ENCODE assay signal across 16 cellular contexts in genomic region chr10:52466464-52466863, GRCh38.
A peak's percentile ranks its signal among the peaks of the same experiment; 100 is the strongest.
DNase-seq lines count a peak whose midpoint lies in the region; ATAC-seq, FAIRE-seq and TF ChIP-seq lines count a peak whose summit lies in the region.
"Had no signal": no experiment of that assay in that cellular context is flagged by ENCODE, and none has a peak within 500 bp of the region (broad histone marks: within the 10 kb centered on the region; RNA-seq: fewer than 3 reads in every experiment).

No MANE protein-coding gene starts in this region.

- peaks cover 24% of the 10 kb centered on the region for H3K4me1 Mint-ChIP-seq in GM23338
- H3K4me1 Mint-ChIP-seq: CD4-positive, CD25-positive, alpha-beta regulatory T cell; T-helper 17 cell had no signal

- H3K9me2 ChIP-seq in GM23338 (ENCODE audit: insufficient read depth), result no peaks in the 10 kb centered on the region

- peak overlapping the region in 1 of 10 experiments; percentile 3; a peak in 5 of 20 replicates for H3K4me3 ChIP-seq in BLaER1 treated with 17β-estradiol and CSF1 and Interleukin-3, amounts not matched to agents 10 nM and 100 nM
- H3K4me3 ChIP-seq in MG63 (no peak overlapping the region), keratinocyte (ENCODE audit: control insufficient read depth in 2 of 3, extremely low read depth in 1 of 3, insufficient read depth in 2 of 3, low read depth in 1 of 3, low read length in 3 of 3) (no peak overlapping the region), gastrocnemius medialis (no peak overlapping the region), sigmoid colon (no peak overlapping the region), GM23338 (no peak overlapping the region)
- H3K4me3 ChIP-seq: prostate gland had no signal

- no peaks in the 10 kb centered on the region for H3K79me2 ChIP-seq in keratinocyte (ENCODE audit: control insufficient read depth, insufficient read depth, low read length)
- no peaks in the 10 kb centered on the region for H3K79me2 ChIP-seq in GM23338 (replicated peaks; ENCODE audit: insufficient read depth)

- peaks cover 27 to 64% (median 48%) of the 10 kb centered on the region in 10 experiments for H3K4me1 ChIP-seq in BLaER1 treated with 17β-estradiol and CSF1 and Interleukin-3, amounts not matched to agents 10 nM and 100 nM
- H3K4me1 ChIP-seq in keratinocyte (ENCODE audit: control insufficient read depth, extremely low read depth, insufficient read depth, low read length) (peaks cover 23% of the 10 kb centered on the region), gastrocnemius medialis (no peaks in the 10 kb centered on the region), sigmoid colon (no peaks in the 10 kb centered on the region), GM23338 (ENCODE audit: insufficient read depth) (peaks cover 18% of the 10 kb centered on the region)
- H3K4me1 ChIP-seq: prostate gland had no signal

- H3K4me3 Mint-ChIP-seq in GM23338, result no peak overlapping the region
- H3K4me3 Mint-ChIP-seq: CD4-positive, CD25-positive, alpha-beta regulatory T cell; T-helper 17 cell had no signal

- no peak for TF ChIP-seq POLR2A in gastrocnemius medialis (IDR thresholded peaks at IDR 0.05)
- TF ChIP-seq POLR2A in sigmoid colon (IDR thresholded peaks at IDR 0.05), result no peak

- intact Hi-C loops in gastrocnemius medialis (cut with DNase I; ENCODE audit: low total_unique reads) (no loop called here), sigmoid colon (cut with DNase I) (no loop called here)

- ATAC-seq in GM19463 (IDR thresholded peaks at IDR 0.05; ENCODE audit: unreplicated experiment) (peak; percentile 67), gastrocnemius medialis (no peak), GM23338 (no peak)
- ATAC-seq: T-helper 17 cell had no signal

- peak overlapping the region in 7 of 11 experiments; percentile 47 to 79 (median 70); a peak in 13 of 22 replicates for H3K9ac ChIP-seq in BLaER1 treated with 17β-estradiol and CSF1 and Interleukin-3, amounts not matched to agents 10 nM and 100 nM
- no peak overlapping the region for H3K9ac ChIP-seq in keratinocyte (ENCODE audit: control insufficient read depth, extremely low read depth, insufficient read depth, low read length)
- H3K9ac ChIP-seq: KMS-11 had no signal

- H3K27ac Mint-ChIP-seq in GM23338, result no peak overlapping the region
- H3K27ac Mint-ChIP-seq: CD4-positive, CD25-positive, alpha-beta regulatory T cell; T-helper 17 cell had no signal

- no peaks in the 10 kb centered on the region for H3K9me3 Mint-ChIP-seq in GM23338

- peaks cover 5% of the 10 kb centered on the region for H3K27me3 Mint-ChIP-seq in GM23338 (ENCODE audit: insufficient read depth, low read depth, poor library complexity)
- H3K27me3 Mint-ChIP-seq: CD4-positive, CD25-positive, alpha-beta regulatory T cell; T-helper 17 cell had no signal

- dilution Hi-C loops in keratinocyte (cut with MboI; ENCODE audit: extremely low pct_ligation_motif_present, low sequenced_read_pairs), result no loop called here

- H2AFZ ChIP-seq in keratinocyte (ENCODE audit: control insufficient read depth, low read length) (peak overlapping the region; percentile 71), GM23338 (no peak overlapping the region)

- no peaks in the 10 kb centered on the region for H3K36me3 Mint-ChIP-seq in GM23338 (ENCODE audit: low read depth)
- H3K36me3 Mint-ChIP-seq: CD4-positive, CD25-positive, alpha-beta regulatory T cell had no signal

- H3K36me3 ChIP-seq in BLaER1 treated with 17β-estradiol and CSF1 and Interleukin-3, amounts not matched to agents 10 nM and 100 nM, result peaks cover 0 to 12% (median 0%) of the 10 kb centered on the region in 11 experiments; a peak in 5 of 22 replicates
- no peaks in the 10 kb centered on the region for H3K36me3 ChIP-seq in MG63
- H3K36me3 ChIP-seq in keratinocyte (ENCODE audit: control insufficient read depth in 2 of 2, extremely low read depth in 1 of 2, insufficient read depth in 2 of 2, low read length in 2 of 2), result no peaks in the 10 kb centered on the region
- no peaks in the 10 kb centered on the region for H3K36me3 ChIP-seq in gastrocnemius medialis
- H3K36me3 ChIP-seq in sigmoid colon, result no peaks in the 10 kb centered on the region
- H3K36me3 ChIP-seq in GM23338 (ENCODE audit: insufficient read depth), result no peaks in the 10 kb centered on the region
- H3K36me3 ChIP-seq: prostate gland had no signal

- peak; percentile 93 for DNase-seq in MG63
- no peak for DNase-seq in keratinocyte (ENCODE audit: low read depth, low spot score)
- no peak for DNase-seq in stimulated activated CD4-positive, alpha-beta T cell treated with anti-CD3 and anti-CD28 coated beads, Interleukin-4, amount 100 ng/mL, for 1 hour
- DNase-seq in gastrocnemius medialis, result no peak
- DNase-seq in sigmoid colon, result no peak
- no peak for DNase-seq in GM23338 (ENCODE audit: low spot score)
- DNase-seq: activated CD4-positive, alpha-beta T cell treated with anti-CD3 and anti-CD28 coated beads, Interleukin-2, amount 50 U/mL, for 48 hours; CD4-positive, CD25-positive, alpha-beta regulatory T cell; HCEC 1CT; NCI-H2029 treated with DMSO at 0.1 percent for 48 hours; T-helper 17 cell had no signal

- 37 to 63% methylated on average over 5 of the region's 5 CpGs for WGBS in sigmoid colon, 2 donors

- H3F3A ChIP-seq in GM23338 (replicated peaks; ENCODE audit: low read depth), result no peaks in the 10 kb centered on the region

- H3K9me1 ChIP-seq in keratinocyte (ENCODE audit: control insufficient read depth, extremely low read depth, insufficient read depth, low read length), result no peaks in the 10 kb centered on the region

- no peaks in the 10 kb centered on the region for H4K20me1 ChIP-seq in BLaER1 treated with 17β-estradiol and CSF1 and Interleukin-3, amounts not matched to agents 10 nM and 100 nM
- no peaks in the 10 kb centered on the region for H4K20me1 ChIP-seq in keratinocyte (ENCODE audit: control insufficient read depth, extremely low read depth, insufficient read depth, low read length)
- H4K20me1 ChIP-seq in GM23338 (replicated peaks; ENCODE audit: insufficient read depth), result no peaks in the 10 kb centered on the region

- no peak for TF ChIP-seq EP300 in sigmoid colon (IDR thresholded peaks at IDR 0.05)

- peak overlapping the region in 8 of 11 experiments; percentile 45 to 89 (median 82); a peak in 15 of 22 replicates for H3K27ac ChIP-seq in BLaER1 treated with 17β-estradiol and CSF1 and Interleukin-3, amounts not matched to agents 10 nM and 100 nM
- H3K27ac ChIP-seq in keratinocyte (ENCODE audit: control insufficient read depth, insufficient read depth, low read length) (no peak overlapping the region), gastrocnemius medialis (no peak overlapping the region), sigmoid colon (no peak overlapping the region), GM23338 (ENCODE audit: low read depth) (no peak overlapping the region)
- H3K27ac ChIP-seq: epithelial cell of prostate, KMS-11, prostate gland had no signal

- peak overlapping the region; percentile 56 to 86 (median 74) for H3K4me2 ChIP-seq in BLaER1 treated with 17β-estradiol and CSF1 and Interleukin-3, amounts not matched to agents 10 nM and 100 nM
- H3K4me2 ChIP-seq in keratinocyte (ENCODE audit: control insufficient read depth, extremely low read depth, insufficient read depth, low read depth, low read length) (no peak overlapping the region), GM23338 (no peak overlapping the region)
- H3K4me2 ChIP-seq: KMS-11 had no signal

- no peak for FAIRE-seq in keratinocyte (lab: Jason Lieb, UNC)

- in situ Hi-C loops in gastrocnemius medialis (cut with MboI; ENCODE audit: low sequenced_read_pairs in 4 of 4), result no loop called here

- peaks cover 0 to 38% (median 25%) of the 10 kb centered on the region in 11 experiments; a peak in 15 of 22 replicates for H3K9me3 ChIP-seq in BLaER1 treated with 17β-estradiol and CSF1 and Interleukin-3, amounts not matched to agents 10 nM and 100 nM (replicated peaks in 1 of 11)
- H3K9me3 ChIP-seq in MG63 (0 out of 2 replicates have a peak, but pooled peaks cover 3% of the 10 kb centered on the region), keratinocyte (ENCODE audit: control insufficient read depth, low read depth, low read length) (no peaks in the 10 kb centered on the region), gastrocnemius medialis (no peaks in the 10 kb centered on the region), sigmoid colon (no peaks in the 10 kb centered on the region)
- H3K9me3 ChIP-seq: prostate gland had no signal

- TF ChIP-seq CTCF in keratinocyte (optimal IDR thresholded peaks at IDR 0.05 in 1 of 3, IDR thresholded peaks at IDR 0.05 in 1 of 3, conservative IDR thresholded peaks at IDR 0.05 in 1 of 3; ENCODE audit: extremely low read depth in 1 of 3, insufficient read depth in 2 of 3, low read length in 3 of 3) (no peak), gastrocnemius medialis (IDR thresholded peaks at IDR 0.05 in 4 of 5, conservative IDR thresholded peaks at IDR 0.05 in 1 of 5) (no peak), sigmoid colon (IDR thresholded peaks at IDR 0.05) (no peak), GM23338 (conservative IDR thresholded peaks at IDR 0.05; ENCODE audit: low read depth in 2 of 2) (no peak)

- no peaks in the 10 kb centered on the region for H3K27me3 ChIP-seq in BLaER1 treated with 17β-estradiol and CSF1 and Interleukin-3, amounts not matched to agents 10 nM and 100 nM
- H3K27me3 ChIP-seq in MG63 (no peaks in the 10 kb centered on the region), keratinocyte (ENCODE audit: control insufficient read depth, extremely low read depth, insufficient read depth, low read length) (no peaks in the 10 kb centered on the region), gastrocnemius medialis (no peaks in the 10 kb centered on the region), sigmoid colon (no peaks in the 10 kb centered on the region), GM23338 (ENCODE audit: insufficient read depth) (no peaks in the 10 kb centered on the region)

TF ChIP-seq in GM23338, 12 proteins besides CTCF, POLR2A, EP300 and RAD21:
- TF ChIP-seq ETS1 (IDR thresholded peaks at IDR 0.05) (no peak), ZNF331 (CRISPR knock-in tag; IDR thresholded peaks at IDR 0.05; ENCODE audit: low read depth) (no peak), POLR2AphosphoS5 (IDR thresholded peaks at IDR 0.05; ENCODE audit: low read depth) (no peak), NANOG (IDR thresholded peaks at IDR 0.05; ENCODE audit: borderline replicate concordance) (no peak), JUNB (IDR thresholded peaks at IDR 0.05; ENCODE audit: unreplicated experiment) (no peak), EZH2 (IDR thresholded peaks at IDR 0.05; ENCODE audit: low read depth, unreplicated experiment) (no peak), CREB1 (CRISPR knock-in tag; IDR thresholded peaks at IDR 0.05; ENCODE audit: low read depth) (no peak), EZH2phosphoT487 (IDR thresholded peaks at IDR 0.05; ENCODE audit: unreplicated experiment) (no peak)
TF ChIP-seq in GM23338: peak in this region for 0.

Comparison
In these comparisons a context has a peak if more than half of its experiments do, and no peak if none do; other contexts are left out.
1. H3K27ac ChIP-seq: peak in BLaER1 treated with 17β-estradiol and CSF1 and Interleukin-3, amounts not matched to agents 10 nM and 100 nM (8 of 11); none in keratinocyte (single experiment), gastrocnemius medialis (0 of 4), sigmoid colon (0 of 4) and GM23338 (single experiment).
2. H3K4me2 ChIP-seq: peak in BLaER1 treated with 17β-estradiol and CSF1 and Interleukin-3, amounts not matched to agents 10 nM and 100 nM (11 of 11); none in keratinocyte (single experiment) and GM23338 (single experiment).